13 cellular contexts compared by ENCODE assay signal in genomic region chr7:55420535-55420934, GRCh38. TPM values are rescaled to one million over a fixed set of nuclear protein-coding genes. Genes with fewer than 3 reads are reported as not detected.
DNase-seq lines count a peak whose midpoint lies in the region; ATAC-seq and TF ChIP-seq lines count a peak whose summit lies in the region.
"Had no signal": no experiment of that assay in that cellular context is flagged by ENCODE, and none has a peak within 500 bp of the region (broad histone marks: within the 10 kb centered on the region; RNA-seq: fewer than 3 reads in every experiment).

No MANE protein-coding gene starts in this region.

- H3K9ac ChIP-seq in adipocyte (ENCODE audit: low read length) = no peak overlapping the region

- no peaks in the 10 kb centered on the region for H3K9me3 ChIP-seq in adipocyte (ENCODE audit: control insufficient read depth, low read length)
- H3K9me3 ChIP-seq in right lobe of liver = no peaks in the 10 kb centered on the region

- no peak overlapping the region for H3K4me3 ChIP-seq in adipocyte (ENCODE audit: low read length)
- H3K4me3 ChIP-seq in right lobe of liver = no peak overlapping the region

- DNase-seq in EL (peak; percentile 49), NCI-H510A (lab: John Stamatoyannopoulos, UW) (peak; percentile 10), adipocyte (ENCODE audit: low read depth) (peak; percentile 25), right lobe of liver (no peak), NCI-H2107 (lab: John Stamatoyannopoulos, UW) (no peak), NOMO-1 (lab: John Stamatoyannopoulos, UW; ENCODE audit: unreplicated experiment in 2 of 2) (no peak)
- DNase-seq: activated T-cell treated with anti-CD3 and anti-CD28 coated beads, Interleukin-2, amount 50 U/mL, for 1 hour; NCI-H1048; NK-92 treated with Interleukin-12 subunit alpha and Interleukin-12 subunit beta, amount 100 ng/mL, for 24 hours; stimulated activated naive CD8-positive, alpha-beta T cell treated with anti-CD3 and anti-CD28 coated beads, Interleukin-15, amount 100 ng/mL, for 72 hours had no signal

- 31% methylated on average over 3 of the region's 3 CpGs for WGBS in right lobe of liver (ENCODE audit: insufficient coverage, low coverage, low lambda C conversion rate, missing lambda C conversion rate)

- H3K4me1 ChIP-seq in adipocyte (ENCODE audit: control insufficient read depth, insufficient read depth, low read length) (peaks cover 5% of the 10 kb centered on the region), right lobe of liver (no peaks in the 10 kb centered on the region)

- H3K27me3 ChIP-seq in adipocyte (replicated peaks; ENCODE audit: control insufficient read depth, insufficient read depth, low read length) (no peaks in the 10 kb centered on the region), right lobe of liver (no peaks in the 10 kb centered on the region)

- peak in 3 of 4 donors; percentile 12 to 60 (median 42) for ATAC-seq in right lobe of liver
- ATAC-seq in HG03378 (IDR thresholded peaks at IDR 0.05; ENCODE audit: unreplicated experiment) = no peak
- ATAC-seq in GM18907 (IDR thresholded peaks at IDR 0.05; ENCODE audit: unreplicated experiment) = no peak
- ATAC-seq: activated CD4-positive, CD25-positive, alpha-beta regulatory T cell treated with anti-CD3 and anti-CD28 coated beads, Interleukin-2, amount 50 U/mL, for 24 hours; stimulated activated naive CD8-positive, alpha-beta T cell treated with anti-CD3 and anti-CD28 coated beads, Interleukin-15, amount 100 ng/mL, for 72 hours had no signal

- intact Hi-C loops in right lobe of liver (cut with DNase I) = no loop called here

- no peak for TF ChIP-seq POLR2A in right lobe of liver (IDR thresholded peaks at IDR 0.05)

- TF ChIP-seq CTCF in right lobe of liver (IDR thresholded peaks at IDR 0.05) = no peak

- no peak overlapping the region for H3K27ac ChIP-seq in right lobe of liver

- peaks cover 4% of the 10 kb centered on the region for H3K36me3 ChIP-seq in adipocyte (ENCODE audit: control insufficient read depth, insufficient read depth, low read length, severe bottlenecking)
- peaks cover 0 to 6% (median 3%) of the 10 kb centered on the region in 4 donors for H3K36me3 ChIP-seq in right lobe of liver

RNA-seq across cellular contexts. Expression of gene LANCL2, which starts 55.4 kb away (rescaled TPM):
- total RNA-seq in right lobe of liver = 10 to 100 TPM in 1 of 6 experiments, 1 to 10 TPM in 5; 7.3 to 12.1 (median 8.3) TPM

Comparison
In these comparisons a context has a peak if more than half of its experiments do, and no peak if none do; other contexts are left out.
1. DNase-seq: peak in EL (single experiment), NCI-H510A (single experiment) and adipocyte (single experiment); none in right lobe of liver (0 of 3), NCI-H2107 (single experiment) and NOMO-1 (0 of 2).
2. ATAC-seq: peak in right lobe of liver (3 of 4); none in HG03378 (single experiment) and GM18907 (single experiment).